Comparison of ENCODE assay signal across 19 cellular contexts in genomic region chr7:149021725-149022062, GRCh38. TPM values are rescaled to one million over a fixed set of nuclear protein-coding genes. Genes with fewer than 3 reads are reported as not detected.
DNase-seq lines count a peak whose midpoint lies in the region; ATAC-seq and TF ChIP-seq lines count a peak whose summit lies in the region.
"Had no signal": no experiment of that assay in that cellular context is flagged by ENCODE, and none has a peak within 500 bp of the region (broad histone marks: within the 10 kb centered on the region; RNA-seq: fewer than 3 reads in every experiment).

No MANE protein-coding gene starts in this region.

- peaks cover 18% of the 10 kb centered on the region for H3K36me3 Mint-ChIP-seq in activated naive CD4-positive, alpha-beta T cell treated with anti-CD3 and anti-CD28 coated beads, Interleukin-2, amount 50 U/mL, for 24 hours
- H3K36me3 Mint-ChIP-seq in central memory CD8-positive, alpha-beta T cell (ENCODE audit: insufficient read depth) = peaks cover 23% of the 10 kb centered on the region

- H3K27ac ChIP-seq in spleen = peak overlapping the region in 1 of 8 donors; percentile 17
- H3K27ac ChIP-seq: foreskin keratinocyte, lower lobe of right lung had no signal

- TF ChIP-seq CTCF in spleen (IDR thresholded peaks at IDR 0.05 in 8 of 11, conservative IDR thresholded peaks at IDR 0.05 in 3 of 11) = no peak

- H3K4me1 ChIP-seq in spleen = peaks cover 0 to 50% (median 30%) of the 10 kb centered on the region in 6 donors
- H3K4me1 ChIP-seq: Caco-2 had no signal

- H3K27me3 Mint-ChIP-seq in activated naive CD4-positive, alpha-beta T cell treated with anti-CD3 and anti-CD28 coated beads, Interleukin-2, amount 50 U/mL, for 24 hours = no peaks in the 10 kb centered on the region
- H3K27me3 Mint-ChIP-seq in central memory CD8-positive, alpha-beta T cell = no peaks in the 10 kb centered on the region

- intact Hi-C loops in spleen (cut with DNase I; ENCODE audit: low total_unique reads) = no loop called here

- ATAC-seq in HG02885 (IDR thresholded peaks at IDR 0.05; ENCODE audit: poor library complexity, unreplicated experiment) (peak; percentile 35), HG02981 (IDR thresholded peaks at IDR 0.05; ENCODE audit: unreplicated experiment) (no peak)
- no peak for ATAC-seq in central memory CD8-positive, alpha-beta T cell (replicated peaks; ENCODE audit: extremely low read depth, poor library complexity, severe bottlenecking)
- ATAC-seq: foreskin keratinocyte, lower lobe of right lung had no signal

- TF ChIP-seq POLR2A in spleen (IDR thresholded peaks at IDR 0.05) = no peak

- H3K27me3 ChIP-seq in spleen (replicated peaks in 1 of 7) = no peaks in the 10 kb centered on the region
- H3K27me3 ChIP-seq: foreskin keratinocyte, tibial nerve had no signal

- DNase-seq in activated naive CD4-positive, alpha-beta T cell (lab: John Stamatoyannopoulos, UW) = no peak
- no peak for DNase-seq in central memory CD8-positive, alpha-beta T cell (ENCODE audit: low spot score in 2 of 2)
- DNase-seq in spleen (peak; percentile 71), mesenteric fat pad (ENCODE audit: low spot score) (no peak)
- no peak for DNase-seq in stimulated activated CD4-positive, alpha-beta T cell treated with anti-CD3 and anti-CD28 coated beads, Interleukin-15, amount 100 ng/mL, for 24 hours
- DNase-seq: activated CD4-positive, alpha-beta T cell treated with anti-CD3 and anti-CD28 coated beads, Interleukin-2, amount 50 U/mL, for 4 hours; Caco-2; effector memory CD4-positive, alpha-beta T cell; foreskin keratinocyte; lower lobe of right lung; NCI-H1092 treated with DMSO at 0.1 percent for 48 hours; right cardiac atrium; Right ventricle myocardium superior; stimulated activated CD4-positive, alpha-beta T cell treated with anti-CD3 and anti-CD28 coated beads, Interleukin-2, amount 100 ng/mL, for 24 hours; stimulated activated CD8-positive, alpha-beta memory T cell treated with anti-CD3 and anti-CD28 coated beads, Interleukin-4, amount 100 ng/mL, for 48 hours had no signal

- H3K4me3 ChIP-seq in spleen = no peak overlapping the region
- H3K4me3 ChIP-seq: lower lobe of right lung, tibial nerve had no signal

- H3K36me3 ChIP-seq in spleen = peaks cover 0 to 68% (median 31%) of the 10 kb centered on the region in 6 donors

- no peak overlapping the region for H3K4me3 Mint-ChIP-seq in activated naive CD4-positive, alpha-beta T cell treated with anti-CD3 and anti-CD28 coated beads, Interleukin-2, amount 50 U/mL, for 24 hours
- H3K4me3 Mint-ChIP-seq in central memory CD8-positive, alpha-beta T cell = no peak overlapping the region

- H3K27ac Mint-ChIP-seq in activated naive CD4-positive, alpha-beta T cell treated with anti-CD3 and anti-CD28 coated beads, Interleukin-2, amount 50 U/mL, for 24 hours = peak overlapping the region; percentile 3
- H3K27ac Mint-ChIP-seq in central memory CD8-positive, alpha-beta T cell (ENCODE audit: low read depth) = peak overlapping the region; percentile 85

- no peaks in the 10 kb centered on the region for H3K9me3 ChIP-seq in spleen
- H3K9me3 ChIP-seq: Caco-2, lower lobe of right lung, tibial nerve had no signal

- peaks cover 44% of the 10 kb centered on the region for H3K4me1 Mint-ChIP-seq in activated naive CD4-positive, alpha-beta T cell treated with anti-CD3 and anti-CD28 coated beads, Interleukin-2, amount 50 U/mL, for 24 hours
- H3K4me1 Mint-ChIP-seq in central memory CD8-positive, alpha-beta T cell = peaks cover 38% of the 10 kb centered on the region

- 73 to 86% (median 79%) methylated on average over 12 of the region's 12 CpGs for WGBS in spleen, 5 donors

- H3K9me3 Mint-ChIP-seq in activated naive CD4-positive, alpha-beta T cell treated with anti-CD3 and anti-CD28 coated beads, Interleukin-2, amount 50 U/mL, for 24 hours = no peaks in the 10 kb centered on the region
- no peaks in the 10 kb centered on the region for H3K9me3 Mint-ChIP-seq in central memory CD8-positive, alpha-beta T cell

RNA-seq across cellular contexts. Expression of gene PDIA4, which starts 6.6 kb away (rescaled TPM):
- total RNA-seq in spleen (100 to 1,000 TPM in 3 of 7 donors, 10 to 100 TPM in 4; 81.1 to 160 (median 90.0) TPM), mesenteric fat pad (101 TPM)
- 10 to 100 TPM; 21.6 to 33.2 (median 33.2) TPM for polyA plus RNA-seq in spleen
